In the genomic region with DNA sequence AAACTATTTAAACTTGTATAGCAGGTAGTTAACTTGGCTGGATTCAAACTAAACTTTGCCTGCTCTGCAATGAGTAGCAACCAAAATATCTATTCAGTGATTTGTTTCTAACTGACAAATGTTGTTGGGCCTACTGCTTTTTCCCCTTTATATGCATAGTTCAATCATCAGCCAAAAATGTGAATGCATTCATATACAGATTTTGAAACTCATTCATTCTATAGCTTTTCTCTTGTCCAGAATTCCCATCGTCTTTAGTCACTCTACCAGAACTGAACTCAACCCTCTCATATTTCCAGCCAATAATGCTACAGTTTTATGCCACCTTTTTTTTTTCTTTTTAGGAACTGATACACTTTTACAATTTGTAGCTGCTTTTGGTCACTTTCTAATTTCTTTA, we compare ENCODE assay signal across 1 cellular context.
TF ChIP-seq lines count a peak whose summit lies in the region.

No MANE protein-coding gene starts in this region.

TF ChIP-seq in GM23338, 12 proteins besides CTCF, POLR2A, EP300 and RAD21 (continued from another document):
- TF ChIP-seq, protein P1, sequence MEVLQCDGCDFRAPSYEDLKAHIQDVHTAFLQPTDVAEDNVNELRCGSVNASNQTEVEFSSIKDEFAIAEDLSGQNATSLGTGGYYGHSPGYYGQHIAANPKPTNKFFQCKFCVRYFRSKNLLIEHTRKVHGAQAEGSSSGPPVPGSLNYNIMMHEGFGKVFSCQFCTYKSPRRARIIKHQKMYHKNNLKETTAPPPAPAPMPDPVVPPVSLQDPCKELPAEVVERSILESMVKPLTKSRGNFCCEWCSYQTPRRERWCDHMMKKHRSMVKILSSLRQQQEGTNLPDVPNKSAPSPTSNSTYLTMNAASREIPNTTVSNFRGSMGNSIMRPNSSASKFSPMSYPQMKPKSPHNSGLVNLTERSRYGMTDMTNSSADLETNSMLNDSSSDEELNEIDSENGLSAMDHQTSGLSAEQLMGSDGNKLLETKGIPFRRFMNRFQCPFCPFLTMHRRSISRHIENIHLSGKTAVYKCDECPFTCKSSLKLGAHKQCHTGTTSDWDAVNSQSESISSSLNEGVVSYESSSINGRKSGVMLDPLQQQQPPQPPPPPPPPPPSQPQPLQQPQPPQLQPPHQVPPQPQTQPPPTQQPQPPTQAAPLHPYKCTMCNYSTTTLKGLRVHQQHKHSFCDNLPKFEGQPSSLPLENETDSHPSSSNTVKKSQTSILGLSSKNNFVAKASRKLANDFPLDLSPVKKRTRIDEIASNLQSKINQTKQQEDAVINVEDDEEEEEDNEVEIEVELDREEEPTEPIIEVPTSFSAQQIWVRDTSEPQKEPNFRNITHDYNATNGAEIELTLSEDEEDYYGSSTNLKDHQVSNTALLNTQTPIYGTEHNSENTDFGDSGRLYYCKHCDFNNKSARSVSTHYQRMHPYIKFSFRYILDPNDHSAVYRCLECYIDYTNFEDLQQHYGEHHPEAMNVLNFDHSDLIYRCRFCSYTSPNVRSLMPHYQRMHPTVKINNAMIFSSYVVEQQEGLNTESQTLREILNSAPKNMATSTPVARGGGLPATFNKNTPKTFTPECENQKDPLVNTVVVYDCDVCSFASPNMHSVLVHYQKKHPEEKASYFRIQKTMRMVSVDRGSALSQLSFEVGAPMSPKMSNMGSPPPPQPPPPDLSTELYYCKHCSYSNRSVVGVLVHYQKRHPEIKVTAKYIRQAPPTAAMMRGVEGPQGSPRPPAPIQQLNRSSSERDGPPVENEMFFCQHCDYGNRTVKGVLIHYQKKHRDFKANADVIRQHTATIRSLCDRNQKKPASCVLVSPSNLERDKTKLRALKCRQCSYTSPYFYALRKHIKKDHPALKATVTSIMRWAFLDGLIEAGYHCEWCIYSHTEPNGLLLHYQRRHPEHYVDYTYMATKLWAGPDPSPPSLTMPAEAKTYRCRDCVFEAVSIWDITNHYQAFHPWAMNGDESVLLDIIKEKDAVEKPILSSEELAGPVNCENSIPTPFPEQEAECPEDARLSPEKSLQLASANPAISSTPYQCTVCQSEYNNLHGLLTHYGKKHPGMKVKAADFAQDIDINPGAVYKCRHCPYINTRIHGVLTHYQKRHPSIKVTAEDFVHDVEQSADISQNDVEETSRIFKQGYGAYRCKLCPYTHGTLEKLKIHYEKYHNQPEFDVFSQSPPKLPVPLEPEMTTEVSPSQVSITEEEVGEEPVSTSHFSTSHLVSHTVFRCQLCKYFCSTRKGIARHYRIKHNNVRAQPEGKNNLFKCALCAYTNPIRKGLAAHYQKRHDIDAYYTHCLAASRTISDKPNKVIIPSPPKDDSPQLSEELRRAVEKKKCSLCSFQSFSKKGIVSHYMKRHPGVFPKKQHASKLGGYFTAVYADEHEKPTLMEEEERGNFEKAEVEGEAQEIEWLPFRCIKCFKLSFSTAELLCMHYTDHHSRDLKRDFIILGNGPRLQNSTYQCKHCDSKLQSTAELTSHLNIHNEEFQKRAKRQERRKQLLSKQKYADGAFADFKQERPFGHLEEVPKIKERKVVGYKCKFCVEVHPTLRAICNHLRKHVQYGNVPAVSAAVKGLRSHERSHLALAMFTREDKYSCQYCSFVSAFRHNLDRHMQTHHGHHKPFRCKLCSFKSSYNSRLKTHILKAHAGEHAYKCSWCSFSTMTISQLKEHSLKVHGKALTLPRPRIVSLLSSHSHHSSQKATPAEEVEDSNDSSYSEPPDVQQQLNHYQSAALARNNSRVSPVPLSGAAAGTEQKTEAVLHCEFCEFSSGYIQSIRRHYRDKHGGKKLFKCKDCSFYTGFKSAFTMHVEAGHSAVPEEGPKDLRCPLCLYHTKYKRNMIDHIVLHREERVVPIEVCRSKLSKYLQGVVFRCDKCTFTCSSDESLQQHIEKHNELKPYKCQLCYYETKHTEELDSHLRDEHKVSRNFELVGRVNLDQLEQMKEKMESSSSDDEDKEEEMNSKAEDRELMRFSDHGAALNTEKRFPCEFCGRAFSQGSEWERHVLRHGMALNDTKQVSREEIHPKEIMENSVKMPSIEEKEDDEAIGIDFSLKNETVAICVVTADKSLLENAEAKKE (CRISPR knock-in tag; IDR thresholded peaks at IDR 0.05), result no peak
